24 cellular contexts compared by ENCODE assay signal in the genomic region with DNA sequence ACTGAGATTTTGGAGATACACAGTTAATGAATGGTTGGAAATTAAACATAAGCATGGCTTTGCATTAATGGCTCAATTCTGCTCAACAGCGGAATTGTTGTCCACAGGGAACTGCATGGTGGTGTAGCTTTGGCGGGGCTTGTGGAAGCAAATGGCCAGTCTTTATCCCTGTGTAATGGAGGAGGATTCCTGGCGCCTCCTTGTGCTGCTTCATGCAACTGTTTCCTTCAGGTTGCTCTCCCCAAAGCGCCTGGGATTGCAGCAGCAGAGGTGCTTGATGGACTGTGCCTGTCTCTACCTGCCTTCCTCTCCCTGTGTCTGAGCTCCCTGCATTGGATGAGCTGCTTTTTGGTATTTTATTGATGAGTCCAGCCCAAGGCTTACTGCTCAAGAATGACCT.
DNase-seq lines count a peak whose midpoint lies in the region; ATAC-seq and TF ChIP-seq lines count a peak whose summit lies in the region.
"Had no signal": no experiment of that assay in that cellular context is flagged by ENCODE, and none has a peak within 500 bp of the region (broad histone marks: within the 10 kb centered on the region; RNA-seq: fewer than 3 reads in every experiment).

No MANE protein-coding gene starts in this region.

- H3K27ac ChIP-seq in endodermal cell (ENCODE audit: low read depth, low read length) (peak overlapping the region; percentile 84), mesendoderm (ENCODE audit: low read depth, low read length) (no peak overlapping the region)
- H3K27ac ChIP-seq: adrenal gland, BLaER1, foreskin keratinocyte, heart left ventricle, KMS-11, ovary, tibial nerve had no signal

- H3K4me3 ChIP-seq in endodermal cell (ENCODE audit: low read length) (no peak overlapping the region), mesendoderm (ENCODE audit: low read length) (no peak overlapping the region)
- H3K4me3 ChIP-seq: adrenal gland, BLaER1, heart left ventricle, ovary, tibial nerve had no signal

- H3K36me3 Mint-ChIP-seq in endodermal cell (ENCODE audit: low read depth), result no peaks in the 10 kb centered on the region
- H3K36me3 Mint-ChIP-seq: activated naive CD4-positive, alpha-beta T cell treated with anti-CD3 and anti-CD28 coated beads, Interleukin-2, amount 10 ng/mL, durations not matched to agents 7 days and 5 days; natural killer cell treated with Interleukin-12 subunit alpha and Interleukin-12 subunit beta and Interleukin-15 and Interleukin-18, amount 100 ng/mL, for 72 hours; stimulated activated effector memory CD8-positive, alpha-beta T cell treated with anti-CD3 and anti-CD28 coated beads, Interleukin-12 subunit alpha, Interleukin-12 subunit beta, amount 100 ng/mL, for 72 hours had no signal

- no peak overlapping the region for H2BK5ac ChIP-seq in mesendoderm (ENCODE audit: low read length)

- H3K27me3 ChIP-seq in endodermal cell (ENCODE audit: control insufficient read depth, insufficient read depth, low read length, poor library complexity, severe bottlenecking) (no peaks in the 10 kb centered on the region), mesendoderm (ENCODE audit: insufficient read depth, low read length, poor library complexity) (no peaks in the 10 kb centered on the region)
- H3K27me3 ChIP-seq: adrenal gland, BLaER1, foreskin keratinocyte, heart left ventricle, ovary, tibial nerve had no signal

- H3K27me3 Mint-ChIP-seq in endodermal cell (ENCODE audit: insufficient read depth), result no peaks in the 10 kb centered on the region
- H3K27me3 Mint-ChIP-seq: activated CD8-positive, alpha-beta T cell treated with anti-CD3 and anti-CD28 coated beads for 36 hours; activated naive CD4-positive, alpha-beta T cell treated with anti-CD3 and anti-CD28 coated beads, Interleukin-2, amount 10 ng/mL, durations not matched to agents 7 days and 5 days; brain; dendritic cell treated with granulocyte-macrophage colony-stimulating factor and Interleukin-4, amounts not matched to agents 40 ng/mL and 50 ng/mL, for 4 days; natural killer cell treated with Interleukin-12 subunit alpha and Interleukin-12 subunit beta and Interleukin-15 and Interleukin-18, amount 100 ng/mL, for 72 hours had no signal

- 0 out of 2 replicates have a peak, but pooled peaks have one; percentile 10 for TF ChIP-seq CTCF in LNCAP (IDR thresholded peaks at IDR 0.05)
- peak; percentile 65 for TF ChIP-seq CTCF in endodermal cell (conservative IDR thresholded peaks at IDR 0.05)

- DNase-seq in Daoy (ENCODE audit: low read depth), result peak; percentile 20
- DNase-seq in endodermal cell, result peak; percentile 70
- DNase-seq in mesendoderm, result peak; percentile 45
- no peak for DNase-seq in NCI-H1105 treated with DMSO at 0.1 percent for 48 hours (lab: John Stamatoyannopoulos, UW)
- DNase-seq: activated CD8-positive, alpha-beta T cell treated with anti-CD3 and anti-CD28 coated beads for 36 hours; activated naive CD4-positive, alpha-beta T cell treated with anti-CD3 and anti-CD28 coated beads, Interleukin-2, amount 10 ng/mL, durations not matched to agents 7 days and 5 days; heart left ventricle; mammary epithelial cell; NCI-H2081; ovary; PC-3 had no signal

- H2AK5ac ChIP-seq in mesendoderm (ENCODE audit: low read length), result no peak overlapping the region

- no peak overlapping the region for H3K18ac ChIP-seq in mesendoderm (ENCODE audit: low read length)

- H3K4me3 Mint-ChIP-seq in endodermal cell, result no peak overlapping the region
- H3K4me3 Mint-ChIP-seq: activated CD8-positive, alpha-beta T cell treated with anti-CD3 and anti-CD28 coated beads for 36 hours; activated naive CD4-positive, alpha-beta T cell treated with anti-CD3 and anti-CD28 coated beads, Interleukin-2, amount 10 ng/mL, durations not matched to agents 7 days and 5 days; dendritic cell treated with granulocyte-macrophage colony-stimulating factor and Interleukin-4, amounts not matched to agents 40 ng/mL and 50 ng/mL, for 4 days; natural killer cell treated with Interleukin-12 subunit alpha and Interleukin-12 subunit beta and Interleukin-15 and Interleukin-18, amount 100 ng/mL, for 72 hours; stimulated activated effector memory CD8-positive, alpha-beta T cell treated with anti-CD3 and anti-CD28 coated beads, Interleukin-12 subunit alpha, Interleukin-12 subunit beta, amount 100 ng/mL, for 72 hours had no signal

- no peak overlapping the region for H4K8ac ChIP-seq in mesendoderm (ENCODE audit: low read depth, low read length)

- H3K4me1 Mint-ChIP-seq in endodermal cell, result no peaks in the 10 kb centered on the region
- H3K4me1 Mint-ChIP-seq: activated naive CD4-positive, alpha-beta T cell treated with anti-CD3 and anti-CD28 coated beads, Interleukin-2, amount 10 ng/mL, durations not matched to agents 7 days and 5 days; stimulated activated effector memory CD8-positive, alpha-beta T cell treated with anti-CD3 and anti-CD28 coated beads, Interleukin-12 subunit alpha, Interleukin-12 subunit beta, amount 100 ng/mL, for 72 hours had no signal

- no peak overlapping the region for H3K23ac ChIP-seq in mesendoderm (ENCODE audit: low read length)

- H3K9me3 ChIP-seq in endodermal cell (ENCODE audit: control insufficient read depth, low read length), result peaks cover 36% of the 10 kb centered on the region
- H3K9me3 ChIP-seq: adrenal gland, ovary, tibial nerve had no signal

- 44 to 57% methylated on average over 4 of the region's 4 CpGs for WGBS in endodermal cell (ENCODE audit: insufficient coverage in 1 of 2, insufficient read length in 1 of 2), 2 experiments
- WGBS in mesendoderm (ENCODE audit: extremely low coverage, insufficient coverage, low lambda C conversion rate), result no CpG with 5 or more reads among the region's 4 CpGs

- no peak overlapping the region for H3K56ac ChIP-seq in mesendoderm (ENCODE audit: low read length)

- ATAC-seq in GM21515 (IDR thresholded peaks at IDR 0.05; ENCODE audit: unreplicated experiment), result no peak
- ATAC-seq in HG03039 (IDR thresholded peaks at IDR 0.05; ENCODE audit: unreplicated experiment), result no peak
- ATAC-seq: activated CD8-positive, alpha-beta T cell treated with anti-CD3 and anti-CD28 coated beads for 36 hours; foreskin keratinocyte; heart left ventricle; natural killer cell treated with Interleukin-12 subunit alpha and Interleukin-12 subunit beta and Interleukin-15 and Interleukin-18, amount 100 ng/mL, for 72 hours; PC-3; Right ventricle myocardium inferior; stimulated activated effector memory CD8-positive, alpha-beta T cell treated with anti-CD3 and anti-CD28 coated beads, Interleukin-12 subunit alpha, Interleukin-12 subunit beta, amount 100 ng/mL, for 72 hours had no signal

- no peak overlapping the region for H2BK15ac ChIP-seq in mesendoderm (replicated peaks; ENCODE audit: low read depth)

- H3K36me3 ChIP-seq in endodermal cell (ENCODE audit: control insufficient read depth, insufficient read depth, low read length), result no peaks in the 10 kb centered on the region
- H3K36me3 ChIP-seq in mesendoderm (ENCODE audit: control insufficient read depth, insufficient read depth, low read length), result no peaks in the 10 kb centered on the region
- H3K36me3 ChIP-seq: adrenal gland, BLaER1, heart left ventricle, ovary, tibial nerve had no signal

- no peak overlapping the region for H2BK120ac ChIP-seq in mesendoderm (ENCODE audit: low read depth, low read length)

- H3K4ac ChIP-seq in mesendoderm (ENCODE audit: low read depth, low read length), result no peak overlapping the region

- no peak overlapping the region for H4K5ac ChIP-seq in mesendoderm (ENCODE audit: low read length)

- peaks cover 74% of the 10 kb centered on the region for H3K9me3 Mint-ChIP-seq in endodermal cell

- H3K9ac ChIP-seq in endodermal cell (ENCODE audit: extremely low read depth, low read length, poor library complexity, severe bottlenecking) (no peak overlapping the region), mesendoderm (ENCODE audit: low read length) (no peak overlapping the region)
- H3K9ac ChIP-seq: BLaER1, KMS-11 had no signal

- H3K79me2 ChIP-seq in mesendoderm (ENCODE audit: control insufficient read depth, insufficient read depth, low read length), result no peaks in the 10 kb centered on the region

- H3K79me1 ChIP-seq in mesendoderm (ENCODE audit: low read length), result no peaks in the 10 kb centered on the region

- no peaks in the 10 kb centered on the region for H3K4me1 ChIP-seq in endodermal cell (ENCODE audit: control insufficient read depth, insufficient read depth, low read length)
- H3K4me1 ChIP-seq in mesendoderm (ENCODE audit: control insufficient read depth, low read depth, low read length), result no peaks in the 10 kb centered on the region
- H3K4me1 ChIP-seq: adrenal gland, BLaER1, foreskin keratinocyte, heart left ventricle, tibial nerve had no signal

- H3K4me2 ChIP-seq in mesendoderm (ENCODE audit: low read length), result no peak overlapping the region
- H3K4me2 ChIP-seq: BLaER1, KMS-11 had no signal

- H3K27ac Mint-ChIP-seq in endodermal cell, result no peak overlapping the region
- H3K27ac Mint-ChIP-seq: activated CD8-positive, alpha-beta T cell treated with anti-CD3 and anti-CD28 coated beads for 36 hours; activated naive CD4-positive, alpha-beta T cell treated with anti-CD3 and anti-CD28 coated beads, Interleukin-2, amount 10 ng/mL, durations not matched to agents 7 days and 5 days; dendritic cell treated with granulocyte-macrophage colony-stimulating factor and Interleukin-4, amounts not matched to agents 40 ng/mL and 50 ng/mL, for 4 days; natural killer cell treated with Interleukin-12 subunit alpha and Interleukin-12 subunit beta and Interleukin-15 and Interleukin-18, amount 100 ng/mL, for 72 hours; stimulated activated effector memory CD8-positive, alpha-beta T cell treated with anti-CD3 and anti-CD28 coated beads, Interleukin-12 subunit alpha, Interleukin-12 subunit beta, amount 100 ng/mL, for 72 hours had no signal
